Comparison of ENCODE assay signal across 8 cellular contexts in genomic region chr5:80255752-80256479, GRCh38. TPM values are rescaled to one million over a fixed set of nuclear protein-coding genes. Genes with fewer than 3 reads are reported as not detected.
A peak's percentile ranks its signal among the peaks of the same experiment; 100 is the strongest.
DNase-seq lines count a peak whose midpoint lies in the region; ATAC-seq and TF ChIP-seq lines count a peak whose summit lies in the region.

SERINC5 (minus strand) TSS chr5:80256048; CDS start chr5:80255922, 126 bp downstream.

- peak within 1 kb of the TSS; percentile 88 to 99 (median 96) for H3K27ac Mint-ChIP-seq in CD4-positive, alpha-beta memory T cell

- peaks cover 9% of the 10 kb centered on the region for H3K79me1 ChIP-seq in neuronal stem cell (ENCODE audit: low read depth, low read length)

- H3K4me2 ChIP-seq in neuronal stem cell (ENCODE audit: insufficient read depth, low read length, poor library complexity, severe bottlenecking) = peak within 1 kb of the TSS; percentile 86

- WGBS in neuronal stem cell (ENCODE audit: extremely low coverage in 2 of 2, insufficient read length in 2 of 2, insufficient replicate concordance in 1 of 2), 2 donors = no CpG with 5 or more reads among the region's 90 CpGs

- POLR2A ChIA-PET in CD4-positive, alpha-beta memory T cell (lab: Charles Lee; ENCODE audit: partially characterized antibody) = interaction anchor here (0.7 to 13.3 kb wide), 37 partner anchors 11 to 265 kb away, joined by 3 to 409 read pairs (median 8); partner anchors contain the start of gene MTX3

- DNase-seq in CD4-positive, alpha-beta memory T cell = peak; percentile 82 to 88 (median 84)
- peak; percentile 83 to 84 for DNase-seq in SJCRH30
- DNase-seq in activated gamma-delta T cell treated with Interleukin-2 at 50 U/mL for 16 hours = peak; percentile 80
- peak; percentile 57 to 75 for DNase-seq in foreskin keratinocyte
- peak; percentile 60 for DNase-seq in neuronal stem cell (ENCODE audit: low spot score)

- no peak for TF ChIP-seq CTCF in foreskin keratinocyte (conservative IDR thresholded peaks at IDR 0.05)

- no peaks in the 10 kb centered on the region for H3K36me3 ChIP-seq in CD4-positive, alpha-beta memory T cell (ENCODE audit: insufficient read depth, low read length)
- H3K36me3 ChIP-seq in SJCRH30 (no peaks in the 10 kb centered on the region), neuronal stem cell (replicated peaks in 1 of 2; ENCODE audit: control insufficient read depth in 2 of 2, insufficient read depth in 2 of 2, low read length in 2 of 2) (no peaks in the 10 kb centered on the region), subcutaneous abdominal adipose tissue (ENCODE audit: control insufficient read depth in 5 of 5, insufficient read depth in 5 of 5, low read length in 5 of 5) (no peaks in the 10 kb centered on the region)

- H2AK5ac ChIP-seq in neuronal stem cell (ENCODE audit: low read depth, low read length) = peak within 1 kb of the TSS; percentile 57

- intact Hi-C loops in CD4-positive, alpha-beta memory T cell (cut with micrococcal nuclease) = loop anchor here (1.0 to 5.0 kb wide), 7 partner anchors 9 to 744 kb away; partner anchors contain the start of gene HOMER1

- H3K4me1 ChIP-seq in CD4-positive, alpha-beta memory T cell (ENCODE audit: insufficient read depth, low read length) = peaks cover 39% of the 10 kb centered on the region
- H3K4me1 ChIP-seq in SJCRH30 (peaks cover 6% of the 10 kb centered on the region; the same call in 1 of the 2 replicates), foreskin keratinocyte (peaks cover 6% of the 10 kb centered on the region), neuronal stem cell (ENCODE audit: control insufficient read depth in 2 of 2, insufficient read depth in 1 of 2, low read depth in 1 of 2, low read length in 2 of 2) (peaks cover 13 to 19% of the 10 kb centered on the region in 2 donors), subcutaneous abdominal adipose tissue (ENCODE audit: control insufficient read depth in 5 of 5, insufficient read depth in 5 of 5, low read length in 5 of 5) (peaks cover 9 to 60% (median 45%) of the 10 kb centered on the region in 5 donors)

- H3K4me3 ChIP-seq in CD4-positive, alpha-beta memory T cell (ENCODE audit: low read length in 2 of 2) = peak within 1 kb of the TSS; percentile 73 to 80
- H3K4me3 ChIP-seq in SJCRH30 = peak within 1 kb of the TSS; percentile 80
- peak within 1 kb of the TSS; percentile 89 to 97 for H3K4me3 ChIP-seq in neuronal stem cell (ENCODE audit: low read length in 2 of 2)
- peak within 1 kb of the TSS; percentile 74 to 95 (median 93) for H3K4me3 ChIP-seq in subcutaneous abdominal adipose tissue (ENCODE audit: low read depth in 1 of 5, low read length in 5 of 5)

- peaks cover 12 to 28% of the 10 kb centered on the region in 2 donors for H3K36me3 Mint-ChIP-seq in CD4-positive, alpha-beta memory T cell

- no peak within 1 kb of the TSS for H4K8ac ChIP-seq in neuronal stem cell (ENCODE audit: low read depth, low read length)

- H2BK15ac ChIP-seq in neuronal stem cell (ENCODE audit: low read length) = no peak within 1 kb of the TSS

- peak within 1 kb of the TSS; percentile 11 for H2BK120ac ChIP-seq in neuronal stem cell (ENCODE audit: low read depth, low read length)

- peak within 1 kb of the TSS; percentile 92 to 100 (median 96) for H3K4me3 Mint-ChIP-seq in CD4-positive, alpha-beta memory T cell

- H3K4ac ChIP-seq in neuronal stem cell (ENCODE audit: low read length) = no peak within 1 kb of the TSS

- peak within 1 kb of the TSS; percentile 91 for H2BK12ac ChIP-seq in neuronal stem cell (ENCODE audit: low read length)

- H3K23ac ChIP-seq in neuronal stem cell (ENCODE audit: low read depth, low read length, poor library complexity) = peak within 1 kb of the TSS; percentile 90

- H3K14ac ChIP-seq in neuronal stem cell (ENCODE audit: low read length) = no peak within 1 kb of the TSS

- CTCF ChIA-PET in CD4-positive, alpha-beta memory T cell (lab: Charles Lee; ENCODE audit: partially characterized antibody) = interaction anchor here (0.7 to 4.4 kb wide), 18 partner anchors 9 to 173 kb away, joined by 3 to 27 read pairs (median 8); no protein-coding TSS in a partner anchor

- H3K27me3 Mint-ChIP-seq in CD4-positive, alpha-beta memory T cell = no peaks in the 10 kb centered on the region

- peak within 1 kb of the TSS; percentile 96 for H3K18ac ChIP-seq in neuronal stem cell (ENCODE audit: low read length)

- no peaks in the 10 kb centered on the region for H3K9me3 ChIP-seq in CD4-positive, alpha-beta memory T cell (ENCODE audit: control insufficient read depth in 1 of 2, low read length in 2 of 2)
- H3K9me3 ChIP-seq in SJCRH30 (replicated peaks) (no peaks in the 10 kb centered on the region), neuronal stem cell (replicated peaks in 1 of 2; ENCODE audit: control insufficient read depth in 2 of 2, insufficient read depth in 1 of 2, low read depth in 1 of 2, low read length in 2 of 2) (no peaks in the 10 kb centered on the region), subcutaneous abdominal adipose tissue (ENCODE audit: control insufficient read depth in 5 of 5, low read length in 5 of 5) (no peaks in the 10 kb centered on the region)

- no peaks in the 10 kb centered on the region for H3K27me3 ChIP-seq in CD4-positive, alpha-beta memory T cell (ENCODE audit: insufficient read depth, low read length)
- H3K27me3 ChIP-seq in SJCRH30 (no peaks in the 10 kb centered on the region), foreskin keratinocyte (no peaks in the 10 kb centered on the region), neuronal stem cell (ENCODE audit: control insufficient read depth in 3 of 3, insufficient read depth in 3 of 3, low read depth in 1 of 3, low read length in 3 of 3) (peaks cover 0 to 8% (median 0%) of the 10 kb centered on the region in 3 experiments), subcutaneous abdominal adipose tissue (ENCODE audit: control insufficient read depth in 5 of 5, insufficient read depth in 4 of 5, low read length in 5 of 5) (no peaks in the 10 kb centered on the region)

- H3K9ac ChIP-seq in neuronal stem cell (ENCODE audit: low read depth, low read length, poor library complexity) (peak within 1 kb of the TSS; percentile 88), subcutaneous abdominal adipose tissue (ENCODE audit: low read length in 5 of 5) (peak within 1 kb of the TSS; percentile 88 to 97 (median 94))

- ATAC-seq in GM19372 (IDR thresholded peaks at IDR 0.05; ENCODE audit: low read depth, unreplicated experiment) (peak; percentile 74), HG03521 (IDR thresholded peaks at IDR 0.05; ENCODE audit: unreplicated experiment) (peak; percentile 74), foreskin keratinocyte (peak; percentile 75)

- peaks cover 30 to 60% (median 50%) of the 10 kb centered on the region in 4 donors for H3K4me1 Mint-ChIP-seq in CD4-positive, alpha-beta memory T cell

- H3K27ac ChIP-seq in CD4-positive, alpha-beta memory T cell (ENCODE audit: low read depth, low read length) = peak within 1 kb of the TSS; percentile 92
- H3K27ac ChIP-seq in SJCRH30 (peak within 1 kb of the TSS; percentile 75), foreskin keratinocyte (peak within 1 kb of the TSS; percentile 81), neuronal stem cell (replicated peaks; ENCODE audit: low read length) (peak within 1 kb of the TSS; percentile 77), subcutaneous abdominal adipose tissue (ENCODE audit: low read depth, low read length) (peak within 1 kb of the TSS; percentile 98)

- no peaks in the 10 kb centered on the region for H3K9me3 Mint-ChIP-seq in CD4-positive, alpha-beta memory T cell

- peak within 1 kb of the TSS; percentile 95 for H2AFZ ChIP-seq in neuronal stem cell (ENCODE audit: low read length)

- peak within 1 kb of the TSS; percentile 40 for H2BK5ac ChIP-seq in neuronal stem cell (ENCODE audit: low read length)

- no peak within 1 kb of the TSS for H4K91ac ChIP-seq in neuronal stem cell (ENCODE audit: low read depth, low read length, poor library complexity)

RNA-seq across cellular contexts. Expression of gene SERINC5, which starts in this region (rescaled TPM):
- 100 to 1,000 TPM; 153 to 165 TPM for total RNA-seq in CD4-positive, alpha-beta memory T cell
- polyA plus RNA-seq in CD4-positive, alpha-beta memory T cell = 10 to 100 TPM; 20.7 to 35.2 TPM
- 7.8 and 9.0 TPM in 2 replicates for total RNA-seq in SJCRH30 (2014; rRNA removed; shearing (Covaris generic))
- 19.1 and 21.4 TPM in 2 replicates for total RNA-seq in foreskin keratinocyte
- polyA plus RNA-seq in foreskin keratinocyte = 2.9 and 3.9 TPM in 2 replicates
- polyA plus RNA-seq in neuronal stem cell (2013, experiment 1 of 2) = 29.3 TPM
- polyA plus RNA-seq in neuronal stem cell (2013, experiment 2 of 2) = 30.3 TPM

Comparison
In these comparisons a context has a peak if more than half of its experiments do, and no peak if none do; other contexts are left out.
1. Peak in every context shown above with its lines: DNase-seq, ATAC-seq, H3K4me3 ChIP-seq and H3K27ac ChIP-seq.